ENCODE assay signal across 26 cellular contexts in the genomic region with DNA sequence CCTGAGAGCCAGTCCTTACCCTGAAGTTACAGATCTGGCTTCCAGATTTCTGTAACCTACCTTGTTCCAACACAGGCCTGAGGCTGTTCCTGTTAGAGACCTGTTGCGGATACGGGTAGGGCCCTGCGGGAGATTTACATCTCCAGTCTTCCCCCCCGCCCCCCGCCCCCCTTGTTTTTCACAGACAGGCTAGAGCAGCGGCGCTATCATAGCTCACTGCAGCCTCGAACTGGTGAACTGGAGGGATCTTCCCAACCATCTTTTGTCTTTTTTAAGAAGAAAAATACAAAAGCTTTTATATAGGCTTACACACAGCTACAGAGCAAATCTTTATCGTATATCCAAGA. TPM values are rescaled to one million over a fixed set of nuclear protein-coding genes. Genes with fewer than 3 reads are reported as not detected.
DNase-seq lines count a peak whose midpoint lies in the region; ATAC-seq and TF ChIP-seq lines count a peak whose summit lies in the region.
"Had no signal": no experiment of that assay in that cellular context is flagged by ENCODE, and none has a peak within 500 bp of the region (broad histone marks: within the 10 kb centered on the region; RNA-seq: fewer than 3 reads in every experiment).

No MANE protein-coding gene starts in this region.

- CTCF ChIA-PET in CD8-positive, alpha-beta T cell (lab: Charles Lee) = interaction anchor here (0.6 to 3.1 kb wide), 6 partner anchors 16 to 128 kb away, joined by 3 to 33 read pairs (median 4); partner anchors contain the start of gene DMAC2

- H3K27me3 Mint-ChIP-seq in activated naive CD8-positive, alpha-beta T cell = no peaks in the 10 kb centered on the region
- no peaks in the 10 kb centered on the region for H3K27me3 Mint-ChIP-seq in activated naive CD8-positive, alpha-beta T cell treated with anti-CD3 and anti-CD28 coated beads, Interleukin-2, amount 50 U/mL, for 24 hours
- H3K27me3 Mint-ChIP-seq in CD8-positive, alpha-beta T cell (ENCODE audit: low read depth) = peaks cover 29% of the 10 kb centered on the region
- no peaks in the 10 kb centered on the region for H3K27me3 Mint-ChIP-seq in activated naive CD8-positive, alpha-beta T cell treated with anti-CD3 and anti-CD28 coated beads for 36 hours
- H3K27me3 Mint-ChIP-seq: effector memory CD8-positive, alpha-beta T cell had no signal

- peaks cover 50% of the 10 kb centered on the region for H3K4me1 Mint-ChIP-seq in activated naive CD8-positive, alpha-beta T cell (ENCODE audit: low read depth)
- peaks cover 55% of the 10 kb centered on the region for H3K4me1 Mint-ChIP-seq in activated naive CD8-positive, alpha-beta T cell treated with anti-CD3 and anti-CD28 coated beads, Interleukin-2, amount 50 U/mL, for 24 hours
- peaks cover 53% of the 10 kb centered on the region for H3K4me1 Mint-ChIP-seq in CD8-positive, alpha-beta T cell (ENCODE audit: low read depth)
- peaks cover 61% of the 10 kb centered on the region for H3K4me1 Mint-ChIP-seq in activated naive CD8-positive, alpha-beta T cell treated with anti-CD3 and anti-CD28 coated beads for 36 hours
- H3K4me1 Mint-ChIP-seq: neural crest cell had no signal

- no peak overlapping the region for H3K4me2 ChIP-seq in neural cell (ENCODE audit: low read length)
- H3K4me2 ChIP-seq: PC-9 had no signal

- H3K27ac ChIP-seq in CD8-positive, alpha-beta T cell (ENCODE audit: low read depth, low read length) = no peak overlapping the region
- H3K27ac ChIP-seq in neural cell (ENCODE audit: low read length) = no peak overlapping the region
- H3K27ac ChIP-seq: esophagus muscularis mucosa, PC-9, transverse colon had no signal

- no peaks in the 10 kb centered on the region for H3F3A ChIP-seq in neural cell (ENCODE audit: insufficient read depth, low read length, poor library complexity, severe bottlenecking)

- no peaks in the 10 kb centered on the region for H3K27me3 ChIP-seq in CD8-positive, alpha-beta T cell (ENCODE audit: insufficient read depth, low read length)
- H3K27me3 ChIP-seq in neural cell (ENCODE audit: insufficient read depth, low read depth, low read length) = peaks cover 40% of the 10 kb centered on the region

- POLR2A ChIA-PET in CD8-positive, alpha-beta T cell (lab: Charles Lee) = interaction anchor here (0.6 to 3.3 kb wide), 3 partner anchors 16 to 274 kb away, joined by 3 to 15 read pairs (median 3); no protein-coding TSS in a partner anchor

- no peaks in the 10 kb centered on the region for H3K9me2 ChIP-seq in neural cell (ENCODE audit: insufficient read depth, low read length)

- no peaks in the 10 kb centered on the region for H4K20me1 ChIP-seq in neural cell (ENCODE audit: insufficient read depth)

- H3K79me2 ChIP-seq in neural cell (replicated peaks; ENCODE audit: insufficient read depth, low read length) = no peaks in the 10 kb centered on the region

- no peaks in the 10 kb centered on the region for H3K36me3 Mint-ChIP-seq in activated naive CD8-positive, alpha-beta T cell
- peaks cover 3% of the 10 kb centered on the region for H3K36me3 Mint-ChIP-seq in activated naive CD8-positive, alpha-beta T cell treated with anti-CD3 and anti-CD28 coated beads, Interleukin-2, amount 50 U/mL, for 24 hours (ENCODE audit: low read depth)
- peaks cover 13% of the 10 kb centered on the region for H3K36me3 Mint-ChIP-seq in CD8-positive, alpha-beta T cell
- peaks cover 30% of the 10 kb centered on the region for H3K36me3 Mint-ChIP-seq in activated naive CD8-positive, alpha-beta T cell treated with anti-CD3 and anti-CD28 coated beads for 36 hours

- DNase-seq in activated naive CD8-positive, alpha-beta T cell treated with anti-CD3 and anti-CD28 coated beads, Interleukin-2, amount 50 U/mL, for 24 hours = no peak
- DNase-seq in CD8-positive, alpha-beta T cell = no peak
- no peak for DNase-seq in activated naive CD8-positive, alpha-beta T cell treated with anti-CD3 and anti-CD28 coated beads for 36 hours
- DNase-seq in GF-D8 (lab: John Stamatoyannopoulos, UW) (no peak), GM13977 (ENCODE audit: low spot score) (no peak)
- DNase-seq: activated CD4-positive, alpha-beta T cell treated with anti-CD3 and anti-CD28 coated beads, Interleukin-2, amount 50 U/mL, for 1 hour; amniotic stem cell; effector memory CD8-positive, alpha-beta T cell; foreskin melanocyte; HFFc6; NCI-H510A; NK-92 treated with Interleukin-12 subunit alpha and Interleukin-12 subunit beta, amount 100 ng/mL, for 24 hours; PC-9; posterior cingulate gyrus; SIG-M5; transverse colon had no signal

- H3K27ac Mint-ChIP-seq in activated naive CD8-positive, alpha-beta T cell = no peak overlapping the region
- H3K27ac Mint-ChIP-seq in activated naive CD8-positive, alpha-beta T cell treated with anti-CD3 and anti-CD28 coated beads, Interleukin-2, amount 50 U/mL, for 24 hours = no peak overlapping the region
- H3K27ac Mint-ChIP-seq in CD8-positive, alpha-beta T cell = no peak overlapping the region
- no peak overlapping the region for H3K27ac Mint-ChIP-seq in activated naive CD8-positive, alpha-beta T cell treated with anti-CD3 and anti-CD28 coated beads for 36 hours
- H3K27ac Mint-ChIP-seq: HFFc6; T-helper 1 cell treated with Interleukin-12 subunit alpha and Interleukin-12 subunit beta and Interleukin-4 antibody, amounts not matched to agents 30 μg/mL and 1 μg/mL, for 36 hours had no signal

- no peak overlapping the region for H3K9ac ChIP-seq in neural cell (ENCODE audit: low read length)

- H2AFZ ChIP-seq in neural cell (ENCODE audit: low read depth, low read length) = no peak overlapping the region
- H2AFZ ChIP-seq: PC-9 had no signal

- TF ChIP-seq EP300 in neural cell (conservative IDR thresholded peaks at IDR 0.05; ENCODE audit: poor library complexity, severe bottlenecking) = no peak

- no peaks in the 10 kb centered on the region for H3K9me3 ChIP-seq in CD8-positive, alpha-beta T cell (ENCODE audit: low read length)
- peaks cover 4% of the 10 kb centered on the region for H3K9me3 ChIP-seq in neural cell (ENCODE audit: low read length)
- H3K9me3 ChIP-seq: esophagus muscularis mucosa, transverse colon had no signal

- peaks cover 65% of the 10 kb centered on the region for H3K4me1 ChIP-seq in CD8-positive, alpha-beta T cell (ENCODE audit: insufficient read depth, low read length)

- peak overlapping the region; percentile 57 for H3K4me3 Mint-ChIP-seq in activated naive CD8-positive, alpha-beta T cell
- no peak overlapping the region for H3K4me3 Mint-ChIP-seq in activated naive CD8-positive, alpha-beta T cell treated with anti-CD3 and anti-CD28 coated beads, Interleukin-2, amount 50 U/mL, for 24 hours
- peak overlapping the region; percentile 53 for H3K4me3 Mint-ChIP-seq in CD8-positive, alpha-beta T cell
- H3K4me3 Mint-ChIP-seq in activated naive CD8-positive, alpha-beta T cell treated with anti-CD3 and anti-CD28 coated beads for 36 hours = peak overlapping the region; percentile 55
- H3K4me3 Mint-ChIP-seq: HFFc6, neural crest cell had no signal

- TF ChIP-seq RAD21 in neural cell (conservative IDR thresholded peaks at IDR 0.05) = no peak

- TF ChIP-seq CTCF in CD8-positive, alpha-beta T cell (IDR thresholded peaks at IDR 0.05) = no peak
- TF ChIP-seq CTCF in neural cell (IDR thresholded peaks at IDR 0.05; ENCODE audit: poor library complexity, severe bottlenecking) (no peak), GM13977 (IDR thresholded peaks at IDR 0.05; ENCODE audit: extremely low read depth, insufficient read depth, missing control alignments) (no peak)

- no peaks in the 10 kb centered on the region for H3K36me3 ChIP-seq in CD8-positive, alpha-beta T cell (ENCODE audit: insufficient read depth, low read length)
- no peaks in the 10 kb centered on the region for H3K36me3 ChIP-seq in neural cell (ENCODE audit: insufficient read depth, low read length)
- H3K36me3 ChIP-seq: esophagus muscularis mucosa, transverse colon had no signal

- H3K9me3 Mint-ChIP-seq in activated naive CD8-positive, alpha-beta T cell (ENCODE audit: low read depth) = no peaks in the 10 kb centered on the region
- H3K9me3 Mint-ChIP-seq in activated naive CD8-positive, alpha-beta T cell treated with anti-CD3 and anti-CD28 coated beads, Interleukin-2, amount 50 U/mL, for 24 hours = no peaks in the 10 kb centered on the region
- H3K9me3 Mint-ChIP-seq in CD8-positive, alpha-beta T cell = no peaks in the 10 kb centered on the region
- no peaks in the 10 kb centered on the region for H3K9me3 Mint-ChIP-seq in activated naive CD8-positive, alpha-beta T cell treated with anti-CD3 and anti-CD28 coated beads for 36 hours
- H3K9me3 Mint-ChIP-seq: effector memory CD8-positive, alpha-beta T cell; HFFc6; immature natural killer cell; neural crest cell; T-helper 1 cell treated with Interleukin-12 subunit alpha and Interleukin-12 subunit beta and Interleukin-4 antibody, amounts not matched to agents 30 μg/mL and 1 μg/mL, for 36 hours had no signal

- H3K4me3 ChIP-seq in CD8-positive, alpha-beta T cell (ENCODE audit: low read depth, low read length) = no peak overlapping the region
- H3K4me3 ChIP-seq in neural cell (ENCODE audit: low read length) = peak overlapping the region; percentile 58
- H3K4me3 ChIP-seq: PC-9 had no signal

- in situ Hi-C loops in GM13977 (cut with MboI; ENCODE audit: low pct_unique_long_range_greater_than_20kb, low sequenced_read_pairs, unreplicated experiment) = no loop called here

- no peak for ATAC-seq in activated naive CD8-positive, alpha-beta T cell treated with anti-CD3 and anti-CD28 coated beads, Interleukin-2, amount 50 U/mL, for 24 hours
- no peak for ATAC-seq in CD8-positive, alpha-beta T cell
- ATAC-seq in GM21619 (IDR thresholded peaks at IDR 0.05; ENCODE audit: unreplicated experiment) = no peak
- ATAC-seq: effector memory CD8-positive, alpha-beta T cell; sciatic nerve had no signal

- intact Hi-C loops in CD8-positive, alpha-beta T cell (cut with DNase I, micrococcal nuclease) = loop anchor here in 1 of 2 experiments (5.0 kb wide), 1 partner anchor 33 kb away; no protein-coding TSS in a partner anchor

TF ChIP-seq in neural cell, 6 proteins besides CTCF, POLR2A, EP300 and RAD21 (continues in another document):
- TF ChIP-seq TAF1 (IDR thresholded peaks at IDR 0.05; ENCODE audit: low read depth) (no peak), SMC3 (conservative IDR thresholded peaks at IDR 0.05; ENCODE audit: poor library complexity) (no peak), MXI1 (conservative IDR thresholded peaks at IDR 0.05; ENCODE audit: poor library complexity, severe bottlenecking) (no peak), EZH2 (IDR thresholded peaks at IDR 0.05; ENCODE audit: borderline replicate concordance, insufficient read depth, low read length, poor library complexity, severe bottlenecking) (no peak)

RNA-seq across cellular contexts. Expression of gene CEACAM21, which starts 10.6 kb away (rescaled TPM):
- total RNA-seq in CD8-positive, alpha-beta T cell = 1 to 10 TPM; 8.3 to 8.8 TPM
- total RNA-seq in activated naive CD8-positive, alpha-beta T cell treated with anti-CD3 and anti-CD28 coated beads for 36 hours = 10 to 100 TPM; 36.5 to 37.5 TPM
- polyA plus RNA-seq in neural cell = 0.90 and 2.9 TPM in 2 replicates
- 3.4 and 4.4 TPM in 2 replicates for polyA minus RNA-seq in neural cell
- total RNA-seq: HFFc6, MCF 10A, PC-9 had no signal
- polyA plus RNA-seq: AG04450 had no signal
